Comparison of ENCODE assay signal across 21 cellular contexts in genomic region chr19:34577056-34577455, GRCh38.
DNase-seq lines count a peak whose midpoint lies in the region; TF ChIP-seq lines count a peak whose summit lies in the region.
"Had no signal": no experiment of that assay in that cellular context is flagged by ENCODE, and none has a peak within 500 bp of the region (broad histone marks: within the 10 kb centered on the region; RNA-seq: fewer than 3 reads in every experiment).

No MANE protein-coding gene starts in this region.

- no peak overlapping the region for H3K18ac ChIP-seq in H9 (ENCODE audit: insufficient read length, low read depth, low read length)

- no peak overlapping the region for H3K23ac ChIP-seq in H9 (ENCODE audit: insufficient read length, low read depth, low read length)

- H3K9me3 Mint-ChIP-seq in H9 (peaks cover 11 to 91% of the 10 kb centered on the region in 2 experiments), neural progenitor cell (peaks cover 4% of the 10 kb centered on the region)

- H3K27me3 Mint-ChIP-seq in H9 (ENCODE audit: low read depth) (peaks cover 4% of the 10 kb centered on the region; the same call in 1 of the 2 replicates), neural progenitor cell (ENCODE audit: insufficient read depth, low read depth) (peaks cover 11% of the 10 kb centered on the region)

- no peaks in the 10 kb centered on the region for H3F3A ChIP-seq in neural progenitor cell (ENCODE audit: low read depth)

- no peak overlapping the region for H2AK5ac ChIP-seq in H9 (ENCODE audit: insufficient read length, low read length)

- H3K27ac Mint-ChIP-seq in H9 (peak overlapping the region in 1 of 3 experiments; percentile 77; a peak in 1 of 7 replicates), neural progenitor cell (no peak overlapping the region)
- H3K27ac Mint-ChIP-seq: B cell, CD14-positive monocyte had no signal

- H3K4me1 ChIP-seq in H9 (ENCODE audit: insufficient read depth, low read length) (no peaks in the 10 kb centered on the region), neural progenitor cell (no peaks in the 10 kb centered on the region), esophagus squamous epithelium (peaks cover 0 to 4% (median 0%) of the 10 kb centered on the region in 3 donors)
- H3K4me1 ChIP-seq: A549 had no signal

- H3K79me2 ChIP-seq in H9 (ENCODE audit: insufficient read depth, low read length) (no peaks in the 10 kb centered on the region), neural progenitor cell (ENCODE audit: low read depth) (no peaks in the 10 kb centered on the region)

- no peaks in the 10 kb centered on the region for H3K4me1 Mint-ChIP-seq in H9
- H3K4me1 Mint-ChIP-seq in neural progenitor cell = no peaks in the 10 kb centered on the region
- H3K4me1 Mint-ChIP-seq: B cell, CD14-positive monocyte had no signal

- no peak overlapping the region for H4K8ac ChIP-seq in H9 (replicated peaks; ENCODE audit: insufficient read length, low read depth, low read length)

- H3K36me3 ChIP-seq in neural progenitor cell (no peaks in the 10 kb centered on the region), esophagus squamous epithelium (no peaks in the 10 kb centered on the region)

- H2AFZ ChIP-seq in H9 (ENCODE audit: low read length) (no peak overlapping the region), neural progenitor cell (replicated peaks) (peak overlapping the region; percentile 82)
- H2AFZ ChIP-seq: PC-9 had no signal

- H2BK120ac ChIP-seq in H9 (ENCODE audit: low read depth, low read length, poor library complexity, severe bottlenecking) = no peak overlapping the region

- H3K9me3 ChIP-seq in H9 (ENCODE audit: control insufficient read depth, low read depth, low read length) (no peaks in the 10 kb centered on the region), neural progenitor cell (ENCODE audit: low read depth) (no peaks in the 10 kb centered on the region), esophagus squamous epithelium (no peaks in the 10 kb centered on the region)

- DNase-seq in H9 (peak; percentile 38), coronary artery (ENCODE audit: low spot score) (peak; percentile 46), neural progenitor cell (ENCODE audit: low spot score) (no peak), esophagus squamous epithelium (lab: John Stamatoyannopoulos, UW) (no peak), posterior vena cava (ENCODE audit: low spot score) (no peak), retina (no peak)
- DNase-seq: DMS79 treated with DMSO at 0.1 percent for 48 hours, HCEC 1CT, KG1, NCI-H1092 treated with DMSO at 0.1 percent for 48 hours, NCI-H146, NCI-H510A, PC-9, RPMI8226, SHP77 treated with DMSO at 0.1 percent for 48 hours had no signal

- peaks cover 3% of the 10 kb centered on the region for H3K23me2 ChIP-seq in H9 (ENCODE audit: insufficient read length, low read depth, low read length, poor library complexity, severe bottlenecking)

- H3K4me2 ChIP-seq in H9 (ENCODE audit: insufficient read depth, insufficient read length, low read length) (peak overlapping the region; percentile 33), neural progenitor cell (peak overlapping the region; percentile 81)
- H3K4me2 ChIP-seq: A549, PC-9 had no signal

- intact Hi-C loops in esophagus squamous epithelium (cut with DNase I) (no loop called here), posterior vena cava (cut with DNase I) (loop anchor here in 1 of 2 donors (5.0 kb wide), 1 partner anchor 1205 kb away; the partner anchor contains the start of gene CEBPG)

- TF ChIP-seq CTCF in H9 (conservative IDR thresholded peaks at IDR 0.05) (no peak), coronary artery (IDR thresholded peaks at IDR 0.05) (no peak), neural progenitor cell (IDR thresholded peaks at IDR 0.05) (no peak), esophagus squamous epithelium (IDR thresholded peaks at IDR 0.05) (no peak)

- H4K91ac ChIP-seq in H9 (ENCODE audit: insufficient read length, low read depth, low read length) = no peak overlapping the region

- no peak overlapping the region for H2BK15ac ChIP-seq in H9 (ENCODE audit: low read depth, low read length)

- no CpG with 5 or more reads among the region's 16 CpGs for WGBS in H9 (ENCODE audit: extremely low coverage, insufficient read length, low lambda C conversion rate)
- 73 to 87% methylated on average over 5 to 7 of the region's 16 CpGs for WGBS in esophagus squamous epithelium, 2 donors

- no peak overlapping the region for H2BK20ac ChIP-seq in H9 (ENCODE audit: low read depth, low read length, poor library complexity, severe bottlenecking)

- no peak overlapping the region for H3K27ac ChIP-seq in H9 (ENCODE audit: insufficient read length, low read depth, low read length)
- no peak overlapping the region for H3K27ac ChIP-seq in coronary artery
- H3K27ac ChIP-seq in neural progenitor cell = no peak overlapping the region
- H3K27ac ChIP-seq in esophagus squamous epithelium = no peak overlapping the region
- H3K27ac ChIP-seq: A549, PC-9, SK-N-MC had no signal

- H3K27me3 ChIP-seq in H9 (ENCODE audit: insufficient read depth, low read length) (no peaks in the 10 kb centered on the region), neural progenitor cell (peaks cover 37% of the 10 kb centered on the region), esophagus squamous epithelium (peaks cover 0 to 17% (median 0%) of the 10 kb centered on the region in 4 donors)

- no peaks in the 10 kb centered on the region for H4K20me1 ChIP-seq in H9 (ENCODE audit: control insufficient read depth, insufficient read depth, insufficient read length)
- H4K20me1 ChIP-seq in neural progenitor cell (ENCODE audit: low read depth) = no peaks in the 10 kb centered on the region

- H3K36me3 Mint-ChIP-seq in H9 (ENCODE audit: insufficient read depth in 1 of 3, low read depth in 3 of 3) (peaks cover 0 to 8% (median 0%) of the 10 kb centered on the region in 3 experiments; a peak in 2 of 7 replicates), neural progenitor cell (no peaks in the 10 kb centered on the region)
- H3K36me3 Mint-ChIP-seq: CD14-positive monocyte had no signal

- no peak overlapping the region for H3K56ac ChIP-seq in H9 (ENCODE audit: insufficient read length, low read depth, low read length)

- H3K14ac ChIP-seq in H9 (ENCODE audit: insufficient read depth, low read length) = 0 out of 2 replicates have a peak overlapping the region, but pooled peaks have one; percentile 8

- no peak overlapping the region for H3K4me3 ChIP-seq in coronary artery
- H3K4me3 ChIP-seq in iPS-11a (ENCODE audit: low read depth, low read length) = peak overlapping the region; percentile 27
- H3K4me3 ChIP-seq in neural progenitor cell = peak overlapping the region; percentile 47
- H3K4me3 ChIP-seq in esophagus squamous epithelium = no peak overlapping the region
- H3K4me3 ChIP-seq: A549, GM12878, PC-9, SK-N-MC had no signal

- H3K4ac ChIP-seq in H9 (ENCODE audit: low read depth, low read length) = no peak overlapping the region

- H3K9ac ChIP-seq in H9 (ENCODE audit: extremely low read depth, insufficient read length, low read length) (no peak overlapping the region), neural progenitor cell (no peak overlapping the region)

- no peak overlapping the region for H2BK12ac ChIP-seq in H9 (ENCODE audit: insufficient read length, low read depth, low read length)

- H3K4me3 Mint-ChIP-seq in H9 (peak overlapping the region in 1 of 2 experiments; percentile 77; a peak in 3 of 5 replicates), neural progenitor cell (no peak overlapping the region)
- H3K4me3 Mint-ChIP-seq: B cell had no signal

- no peak overlapping the region for H3T11ph ChIP-seq in H9 (ENCODE audit: low read length)

- no peak overlapping the region for H2BK5ac ChIP-seq in H9 (ENCODE audit: insufficient read length, low read length)

- no peak for TF ChIP-seq POLR2A in esophagus squamous epithelium (IDR thresholded peaks at IDR 0.05)

- no peak overlapping the region for H4K5ac ChIP-seq in H9 (ENCODE audit: insufficient read length, low read depth, low read length)

- no peaks in the 10 kb centered on the region for H3K79me1 ChIP-seq in H9 (ENCODE audit: insufficient read depth, low read depth, low read length, poor library complexity, severe bottlenecking)

Comparison
In these comparisons a context has a peak if more than half of its experiments do, and no peak if none do; other contexts are left out.
1. DNase-seq: peak in H9 (single experiment) and coronary artery (single experiment); none in neural progenitor cell (single experiment), esophagus squamous epithelium (single experiment), posterior vena cava (single experiment) and retina (single experiment).
2. H3K4me3 ChIP-seq: peak in iPS-11a (single experiment) and neural progenitor cell (single experiment); none in coronary artery (single experiment) and esophagus squamous epithelium (0 of 4).